In the genomic region with DNA sequence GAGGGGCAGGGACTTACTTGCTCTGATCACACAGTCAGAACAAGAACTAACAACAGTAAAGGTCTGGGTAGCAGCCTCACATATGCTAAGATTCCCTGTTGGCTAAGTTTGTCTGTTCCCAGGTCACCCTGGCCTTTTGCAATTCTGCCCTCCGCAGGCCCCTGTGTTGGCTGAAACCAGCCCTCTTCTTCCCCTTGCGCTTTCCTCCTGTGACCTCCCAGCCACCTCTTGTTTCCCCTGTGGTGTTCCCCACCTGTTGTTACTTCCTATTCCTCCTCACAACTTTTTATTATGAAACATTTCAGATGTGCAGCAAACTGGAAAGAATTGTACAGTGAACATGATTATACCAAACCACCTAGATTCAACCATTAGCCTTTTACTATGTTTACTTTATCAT, we compare ENCODE assay signal across 11 cellular contexts. TPM values are rescaled to one million over a fixed set of nuclear protein-coding genes. Genes with fewer than 3 reads are reported as not detected.
DNase-seq lines count a peak whose midpoint lies in the region; ATAC-seq, FAIRE-seq and TF ChIP-seq lines count a peak whose summit lies in the region.
"Had no signal": no experiment of that assay in that cellular context is flagged by ENCODE, and none has a peak within 500 bp of the region (broad histone marks: within the 10 kb centered on the region; RNA-seq: fewer than 3 reads in every experiment).

No MANE protein-coding gene starts in this region.

- H3K27ac ChIP-seq in CD8-positive, alpha-beta T cell (ENCODE audit: low read depth, low read length): no peak overlapping the region
- peak overlapping the region; percentile 98 for H3K27ac ChIP-seq in GM23248
- no peak overlapping the region for H3K27ac ChIP-seq in OCI-LY3 (ENCODE audit: low read length)
- H3K27ac ChIP-seq in iPS-20b (ENCODE audit: low read length): no peak overlapping the region
- peak overlapping the region in 1 of 2 donors; percentile 79 for H3K27ac ChIP-seq in small intestine (ENCODE audit: low read depth in 1 of 2, low read length in 1 of 2)
- H3K27ac ChIP-seq in ovary: no peak overlapping the region
- H3K27ac ChIP-seq: parathyroid adenoma had no signal

- peaks cover 60% of the 10 kb centered on the region for H3F3A ChIP-seq in GM23248 (ENCODE audit: insufficient read depth)

- H3K9me2 ChIP-seq in GM23248 (ENCODE audit: insufficient read depth): no peaks in the 10 kb centered on the region

- no peak for TF ChIP-seq EP300 in ovary (IDR thresholded peaks at IDR 0.05)

- H3K4me3 Mint-ChIP-seq in CD8-positive, alpha-beta T cell: peak overlapping the region; percentile 33

- H3K4me3 ChIP-seq in CD8-positive, alpha-beta T cell (ENCODE audit: low read depth, low read length): no peak overlapping the region
- H3K4me3 ChIP-seq in GM23248: no peak overlapping the region
- H3K4me3 ChIP-seq in OCI-LY3 (ENCODE audit: low read length): peak overlapping the region; percentile 10; the same call in 1 of the 2 replicates
- H3K4me3 ChIP-seq in iPS-20b (ENCODE audit: low read length): no peak overlapping the region
- H3K4me3 ChIP-seq in small intestine (ENCODE audit: low read depth in 1 of 2, low read length in 2 of 2): no peak overlapping the region
- no peak overlapping the region for H3K4me3 ChIP-seq in ovary
- H3K4me3 ChIP-seq: thoracic aorta had no signal

- peaks cover 4% of the 10 kb centered on the region for H3K36me3 Mint-ChIP-seq in CD8-positive, alpha-beta T cell

- H3K4me2 ChIP-seq in GM23248 (ENCODE audit: unreplicated experiment): no peak overlapping the region
- H3K4me2 ChIP-seq in OCI-LY3 (ENCODE audit: low read length): peak overlapping the region; percentile 61

- H3K27me3 ChIP-seq in CD8-positive, alpha-beta T cell (ENCODE audit: insufficient read depth, low read length): no peaks in the 10 kb centered on the region
- H3K27me3 ChIP-seq in GM23248 (replicated peaks; ENCODE audit: insufficient read depth) (no peaks in the 10 kb centered on the region), OCI-LY3 (ENCODE audit: low read depth, low read length) (no peaks in the 10 kb centered on the region), iPS-20b (ENCODE audit: insufficient read depth, low read length) (no peaks in the 10 kb centered on the region), small intestine (ENCODE audit: control insufficient read depth in 2 of 2, insufficient read depth in 2 of 2, low read length in 2 of 2) (no peaks in the 10 kb centered on the region), ovary (no peaks in the 10 kb centered on the region)

- no peak for TF ChIP-seq CTCF in CD8-positive, alpha-beta T cell (IDR thresholded peaks at IDR 0.05)
- TF ChIP-seq CTCF in OCI-LY3 (IDR thresholded peaks at IDR 0.05; ENCODE audit: low read depth, low read length): peak; percentile 20; the same call in 1 of the 2 replicates
- TF ChIP-seq CTCF in ovary (IDR thresholded peaks at IDR 0.05): no peak

- H3K79me2 ChIP-seq in GM23248 (ENCODE audit: insufficient read depth) (peaks cover 98% of the 10 kb centered on the region), OCI-LY3 (ENCODE audit: low read length) (peaks cover 96% of the 10 kb centered on the region)

- no peaks in the 10 kb centered on the region for H3K9me3 Mint-ChIP-seq in CD8-positive, alpha-beta T cell

- H2AFZ ChIP-seq in GM23248: no peak overlapping the region
- H2AFZ ChIP-seq in OCI-LY3 (ENCODE audit: low read depth, low read length): no peak overlapping the region
- H2AFZ ChIP-seq: parathyroid adenoma had no signal

- no peaks in the 10 kb centered on the region for H3K27me3 Mint-ChIP-seq in CD8-positive, alpha-beta T cell (ENCODE audit: low read depth)

- intact Hi-C loops in CD8-positive, alpha-beta T cell (cut with DNase I, micrococcal nuclease): no loop called here
- intact Hi-C loops in ovary (cut with DNase I): no loop called here

- in situ Hi-C loops in GM23248 (cut with MboI): no loop called here

- H3K4me1 Mint-ChIP-seq in CD8-positive, alpha-beta T cell (ENCODE audit: low read depth): peaks cover 86% of the 10 kb centered on the region

- FAIRE-seq in small intestine (lab: Jason Lieb, UNC): no peak

- POLR2A ChIA-PET in CD8-positive, alpha-beta T cell (lab: Charles Lee): no interaction called here

- WGBS in GM23248 (ENCODE audit: low coverage in 1 of 2, low lambda C conversion rate in 2 of 2, missing lambda C conversion rate in 2 of 2), 2 experiments: 100% methylated on average over 2 of the region's 2 CpGs
- 67 to 79% (median 68%) methylated on average over 2 of the region's 2 CpGs for WGBS in small intestine, 3 donors
- 27 to 41% (median 30%) methylated on average over 2 of the region's 2 CpGs for WGBS in ovary, 3 donors

- peak overlapping the region; percentile 55 for H3K27ac Mint-ChIP-seq in CD8-positive, alpha-beta T cell

- no peaks in the 10 kb centered on the region for H3K9me3 ChIP-seq in CD8-positive, alpha-beta T cell (ENCODE audit: low read length)
- no peaks in the 10 kb centered on the region for H3K9me3 ChIP-seq in GM23248 (ENCODE audit: low read depth)
- no peaks in the 10 kb centered on the region for H3K9me3 ChIP-seq in OCI-LY3 (ENCODE audit: insufficient read depth, low read length)
- no peaks in the 10 kb centered on the region for H3K9me3 ChIP-seq in iPS-20b (ENCODE audit: insufficient read depth, low read depth, low read length)
- H3K9me3 ChIP-seq in small intestine (ENCODE audit: control insufficient read depth, low read depth): no peaks in the 10 kb centered on the region
- no peaks in the 10 kb centered on the region for H3K9me3 ChIP-seq in ovary
- H3K9me3 ChIP-seq: thoracic aorta had no signal

- H3K9ac ChIP-seq in GM23248 (peak overlapping the region; percentile 72), OCI-LY3 (ENCODE audit: low read length) (no peak overlapping the region), iPS-20b (ENCODE audit: low read depth, low read length) (peak overlapping the region; percentile 32; the same call in 1 of the 2 replicates)
- H3K9ac ChIP-seq: parathyroid adenoma had no signal

- CTCF ChIA-PET in CD8-positive, alpha-beta T cell (lab: Charles Lee): interaction anchor here (3.1 kb wide), 1 partner anchor 18 kb away, joined by 15 read pairs; no protein-coding TSS in a partner anchor

- peaks cover 14% of the 10 kb centered on the region; the same call in 1 of the 2 replicates for H4K20me1 ChIP-seq in GM23248 (ENCODE audit: insufficient read depth)
- H4K20me1 ChIP-seq in OCI-LY3 (ENCODE audit: insufficient read depth, low read length): peaks cover 94% of the 10 kb centered on the region

- no peak for TF ChIP-seq POLR2A in ovary (IDR thresholded peaks at IDR 0.05)

- DNase-seq in CD8-positive, alpha-beta T cell: no peak
- DNase-seq in GM23248: no peak
- no peak for DNase-seq in NCI-H1092 (lab: John Stamatoyannopoulos, UW)
- no peak for DNase-seq in small intestine
- no peak for DNase-seq in ovary
- DNase-seq: activated CD4-positive, CD25-positive, alpha-beta regulatory T cell treated with anti-CD3 and anti-CD28 coated beads, Interleukin-2, amount 50 U/mL, for 72 hours had no signal

- no peak for ATAC-seq in CD8-positive, alpha-beta T cell
- no peak for ATAC-seq in HG03565 (IDR thresholded peaks at IDR 0.05; ENCODE audit: unreplicated experiment)

- H3K36me3 ChIP-seq in CD8-positive, alpha-beta T cell (ENCODE audit: insufficient read depth, low read length): no peaks in the 10 kb centered on the region
- H3K36me3 ChIP-seq in GM23248 (ENCODE audit: low read depth) (no peaks in the 10 kb centered on the region), OCI-LY3 (replicated peaks; ENCODE audit: low read depth, low read length) (peaks cover 9% of the 10 kb centered on the region), iPS-20b (ENCODE audit: insufficient read depth, low read depth, low read length) (no peaks in the 10 kb centered on the region), small intestine (ENCODE audit: control insufficient read depth in 2 of 2, insufficient read depth in 2 of 2, low read length in 2 of 2) (no peaks in the 10 kb centered on the region), ovary (no peaks in the 10 kb centered on the region)
- H3K36me3 ChIP-seq: thoracic aorta had no signal

- peaks cover 64% of the 10 kb centered on the region for H3K4me1 ChIP-seq in CD8-positive, alpha-beta T cell (ENCODE audit: insufficient read depth, low read length)
- H3K4me1 ChIP-seq in GM23248 (ENCODE audit: insufficient read depth): peaks cover 58% of the 10 kb centered on the region
- peaks cover 51% of the 10 kb centered on the region for H3K4me1 ChIP-seq in OCI-LY3 (ENCODE audit: low read length)
- peaks cover 50% of the 10 kb centered on the region for H3K4me1 ChIP-seq in iPS-20b (ENCODE audit: insufficient read depth, low read length)
- peaks cover 23 to 60% of the 10 kb centered on the region in 2 donors for H3K4me1 ChIP-seq in small intestine (ENCODE audit: control insufficient read depth in 2 of 2, insufficient read depth in 1 of 2, low read depth in 1 of 2, low read length in 1 of 2)
- peaks cover 26% of the 10 kb centered on the region for H3K4me1 ChIP-seq in ovary (ENCODE audit: insufficient read depth)
- H3K4me1 ChIP-seq: parathyroid adenoma had no signal

RNA-seq across cellular contexts. Expression of gene MAPKAPK2, which starts 23.4 kb away (rescaled TPM):
- total RNA-seq in CD8-positive, alpha-beta T cell: 100 to 1,000 TPM; 218 to 225 TPM
- 50.6 and 63.3 TPM in 2 replicates for total RNA-seq in GM23248 (2014; rRNA removed; shearing (Covaris generic))
- polyA plus RNA-seq in GM23248 (2016; fragmentation: Nextera tagmentation; extraction: Ambion mirVana) (7.5 and 8.8 TPM in 2 replicates), small intestine (10 to 100 TPM; 56.4 to 93.5 (median 85.0) TPM), ovary (10 to 100 TPM; 34.5 to 64.7 TPM)
- total RNA-seq in ovary: 10 to 100 TPM; 28.4 to 71.2 (median 66.2) TPM
